In the genomic region with DNA sequence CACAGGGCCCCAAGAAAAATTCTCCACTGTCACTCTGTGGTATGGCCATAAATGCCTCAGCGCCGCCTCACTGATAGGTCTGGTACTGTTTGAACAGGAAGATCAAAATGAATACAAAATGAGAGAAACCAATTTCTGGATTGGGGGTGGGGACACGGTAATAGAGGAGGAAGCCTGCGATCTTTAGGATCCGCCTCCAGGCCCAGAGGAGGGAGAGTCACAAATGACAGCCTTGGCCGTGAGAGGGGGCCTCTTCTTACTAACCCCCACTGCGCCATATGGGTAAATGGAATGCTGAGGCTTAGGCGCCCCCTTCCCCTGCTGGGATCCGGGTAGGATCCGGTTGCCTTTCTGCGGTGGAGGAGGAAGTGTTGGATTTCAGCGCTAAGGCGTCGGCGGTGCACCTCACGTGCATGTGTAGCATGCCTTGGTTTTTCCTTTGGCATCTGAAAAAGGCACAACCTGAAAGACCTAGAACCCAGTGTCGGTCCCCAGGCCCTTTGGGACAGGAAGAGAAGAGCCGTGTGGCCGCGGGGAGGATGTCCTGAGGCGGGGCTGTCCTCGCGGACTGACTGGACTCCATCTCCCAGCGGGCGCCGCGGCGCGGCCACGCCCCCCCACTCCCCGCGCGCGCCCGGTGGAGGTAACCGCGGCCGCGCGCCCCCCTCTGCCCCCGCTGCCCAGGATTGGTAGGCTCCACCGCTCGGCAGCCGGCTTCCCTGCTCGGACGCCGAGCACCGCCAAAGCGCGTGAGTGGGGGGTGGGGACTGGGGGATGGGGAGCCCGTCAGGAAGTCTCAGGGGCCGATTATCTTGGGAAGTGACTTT, we compare ENCODE assay signal across 1 cellular context.
TF ChIP-seq lines count a peak whose summit lies in the region.

No MANE protein-coding gene starts in this region.

TF ChIP-seq in HepG2, 621 proteins besides CTCF, POLR2A, EP300 and RAD21 (continued from another document and continues in another):
- TF ChIP-seq ARID4A (CRISPR knock-in tag; IDR thresholded peaks at IDR 0.05; ENCODE audit: borderline replicate concordance) (peak; percentile 78), IRF1 (CRISPR knock-in tag; IDR thresholded peaks at IDR 0.05; ENCODE audit: low read depth) (no peak), ZNF205 (CRISPR knock-in tag; IDR thresholded peaks at IDR 0.05) (no peak), PREB (CRISPR knock-in tag; IDR thresholded peaks at IDR 0.05) (no peak), ZNF264 (CRISPR knock-in tag; IDR thresholded peaks at IDR 0.05) (no peak), SRSF4 (IDR thresholded peaks at IDR 0.05; ENCODE audit: low read depth, low read length, poor library complexity, severe bottlenecking) (no peak), MTF2 (CRISPR knock-in tag; IDR thresholded peaks at IDR 0.05; ENCODE audit: borderline replicate concordance) (0 out of 2 replicates have a peak, but pooled peaks have one; percentile 63), ZNF580 (CRISPR knock-in tag; IDR thresholded peaks at IDR 0.05; ENCODE audit: borderline replicate concordance, low read depth) (no peak), LBX2 (CRISPR knock-in tag; IDR thresholded peaks at IDR 0.05; ENCODE audit: borderline replicate concordance) (no peak; the same call in 1 of the 2 replicates), FLYWCH1 (CRISPR knock-in tag; IDR thresholded peaks at IDR 0.05) (no peak), ZNF484 (CRISPR knock-in tag; IDR thresholded peaks at IDR 0.05; ENCODE audit: borderline replicate concordance, low read depth) (no peak), MED8 (CRISPR knock-in tag; IDR thresholded peaks at IDR 0.05; ENCODE audit: insufficient replicate concordance) (no peak), CHD2 (IDR thresholded peaks at IDR 0.05; ENCODE audit: low read depth, low read length) (peak; percentile 44; the same call in 1 of the 2 replicates), ZBTB38 (CRISPR knock-in tag; IDR thresholded peaks at IDR 0.05) (no peak), ZMAT3 (CRISPR knock-in tag; conservative IDR thresholded peaks at IDR 0.05) (no peak), BCL3 (CRISPR knock-in tag; IDR thresholded peaks at IDR 0.05) (no peak; the same call in 1 of the 2 replicates), NCOA2 (CRISPR knock-in tag; IDR thresholded peaks at IDR 0.05) (no peak; the same call in 1 of the 2 replicates), TCF12 (IDR thresholded peaks at IDR 0.05) (no peak), TCF12 (CRISPR knock-in tag; IDR thresholded peaks at IDR 0.05) (no peak), PTBP1 (IDR thresholded peaks at IDR 0.05; ENCODE audit: low read depth, low read length, poor library complexity, severe bottlenecking) (no peak), ZNF703 (CRISPR knock-in tag; IDR thresholded peaks at IDR 0.05; ENCODE audit: borderline replicate concordance) (no peak), SRF (IDR thresholded peaks at IDR 0.05; ENCODE audit: low read depth, low read length) (peak; percentile 86), HNRNPUL1 (IDR thresholded peaks at IDR 0.05; ENCODE audit: low read depth, low read length) (no peak), PHB2 (IDR thresholded peaks at IDR 0.05; ENCODE audit: partially characterized antibody) (no peak), TAF15 (IDR thresholded peaks at IDR 0.05; ENCODE audit: low read depth, low read length, poor library complexity, severe bottlenecking) (no peak), DZIP1 (CRISPR knock-in tag; IDR thresholded peaks at IDR 0.05) (no peak), ZNF33A (CRISPR knock-in tag; IDR thresholded peaks at IDR 0.05; ENCODE audit: borderline replicate concordance) (no peak), STAT5B (CRISPR knock-in tag; IDR thresholded peaks at IDR 0.05) (peak; percentile 31; the same call in 1 of the 2 replicates), ZNF598 (CRISPR knock-in tag; IDR thresholded peaks at IDR 0.05; ENCODE audit: borderline replicate concordance) (no peak), RBAK (CRISPR knock-in tag; IDR thresholded peaks at IDR 0.05) (no peak), ZNF253 (CRISPR knock-in tag; IDR thresholded peaks at IDR 0.05; ENCODE audit: borderline replicate concordance) (no peak), ZNF275 (CRISPR knock-in tag; IDR thresholded peaks at IDR 0.05; ENCODE audit: borderline replicate concordance) (no peak), ZNF788 (CRISPR knock-in tag; IDR thresholded peaks at IDR 0.05; ENCODE audit: borderline replicate concordance) (peak; percentile 48; the same call in 1 of the 2 replicates), ZNF749 (CRISPR knock-in tag; IDR thresholded peaks at IDR 0.05; ENCODE audit: borderline replicate concordance) (no peak), ZNF138 (CRISPR knock-in tag; IDR thresholded peaks at IDR 0.05; ENCODE audit: low read depth) (no peak), ZNF501 (CRISPR knock-in tag; IDR thresholded peaks at IDR 0.05) (peak; percentile 81), GFI1 (CRISPR knock-in tag; IDR thresholded peaks at IDR 0.05; ENCODE audit: borderline replicate concordance) (no peak), ZFP37 (CRISPR knock-in tag; IDR thresholded peaks at IDR 0.05; ENCODE audit: borderline replicate concordance) (no peak; the same call in 1 of the 2 replicates), ZNF652 (CRISPR knock-in tag; IDR thresholded peaks at IDR 0.05; ENCODE audit: borderline replicate concordance, low read depth) (no peak), ZNF772 (CRISPR knock-in tag; IDR thresholded peaks at IDR 0.05) (peak; percentile 28; the same call in 1 of the 2 replicates), CCDC6 (CRISPR knock-in tag; IDR thresholded peaks at IDR 0.05) (peak; percentile 85; the same call in 1 of the 2 replicates)
- TF ChIP-seq, protein P1, sequence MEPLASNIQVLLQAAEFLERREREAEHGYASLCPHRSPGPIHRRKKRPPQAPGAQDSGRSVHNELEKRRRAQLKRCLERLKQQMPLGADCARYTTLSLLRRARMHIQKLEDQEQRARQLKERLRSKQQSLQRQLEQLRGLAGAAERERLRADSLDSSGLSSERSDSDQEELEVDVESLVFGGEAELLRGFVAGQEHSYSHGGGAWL (CRISPR knock-in tag; IDR thresholded peaks at IDR 0.05), result no peak
- TF ChIP-seq, protein P2, sequence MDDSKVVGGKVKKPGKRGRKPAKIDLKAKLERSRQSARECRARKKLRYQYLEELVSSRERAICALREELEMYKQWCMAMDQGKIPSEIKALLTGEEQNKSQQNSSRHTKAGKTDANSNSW (CRISPR knock-in tag; IDR thresholded peaks at IDR 0.05; ENCODE audit: borderline replicate concordance), result no peak
- TF ChIP-seq, protein P3, sequence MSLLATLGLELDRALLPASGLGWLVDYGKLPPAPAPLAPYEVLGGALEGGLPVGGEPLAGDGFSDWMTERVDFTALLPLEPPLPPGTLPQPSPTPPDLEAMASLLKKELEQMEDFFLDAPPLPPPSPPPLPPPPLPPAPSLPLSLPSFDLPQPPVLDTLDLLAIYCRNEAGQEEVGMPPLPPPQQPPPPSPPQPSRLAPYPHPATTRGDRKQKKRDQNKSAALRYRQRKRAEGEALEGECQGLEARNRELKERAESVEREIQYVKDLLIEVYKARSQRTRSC (CRISPR knock-in tag; IDR thresholded peaks at IDR 0.05; ENCODE audit: low read depth), result no peak
- TF ChIP-seq, protein P4, sequence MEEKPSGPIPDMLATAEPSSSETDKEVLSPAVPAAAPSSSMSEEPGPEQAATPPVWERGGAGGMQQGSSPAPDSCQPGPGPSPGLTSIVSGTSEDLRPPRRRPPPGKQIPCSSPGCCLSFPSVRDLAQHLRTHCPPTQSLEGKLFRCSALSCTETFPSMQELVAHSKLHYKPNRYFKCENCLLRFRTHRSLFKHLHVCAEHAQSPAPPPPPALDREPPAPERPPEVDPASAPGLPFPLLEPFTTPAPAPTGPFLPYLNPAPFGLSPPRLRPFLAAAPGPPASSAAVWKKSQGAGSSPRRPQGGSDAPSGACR (CRISPR knock-in tag; IDR thresholded peaks at IDR 0.05), result no peak
